ENCODE assay signal across 24 cellular contexts in the genomic region with DNA sequence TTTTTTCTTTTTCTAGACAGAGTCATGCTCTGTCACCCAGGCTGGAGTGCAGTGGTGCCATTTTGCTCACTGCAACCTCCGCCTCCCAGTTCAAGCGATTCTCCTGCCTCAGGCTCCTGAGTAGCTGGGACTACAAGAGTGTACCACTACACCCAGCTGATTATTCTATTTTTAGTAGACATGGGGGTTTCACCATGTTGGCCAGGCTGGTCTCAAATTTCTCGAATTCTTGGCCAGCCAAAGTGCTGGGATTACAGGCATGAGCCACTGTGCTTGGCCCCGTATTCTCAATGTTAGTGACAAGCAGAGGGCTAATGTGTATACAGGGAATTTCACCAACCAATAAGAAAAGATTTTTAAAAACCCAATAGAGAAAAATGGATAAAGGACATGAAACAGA. TPM values are rescaled to one million over a fixed set of nuclear protein-coding genes. Genes with fewer than 3 reads are reported as not detected.
DNase-seq lines count a peak whose midpoint lies in the region; ATAC-seq and TF ChIP-seq lines count a peak whose summit lies in the region.
"Had no signal": no experiment of that assay in that cellular context is flagged by ENCODE, and none has a peak within 500 bp of the region (broad histone marks: within the 10 kb centered on the region; RNA-seq: fewer than 3 reads in every experiment).

No MANE protein-coding gene starts in this region.

- no peak overlapping the region for H2BK12ac ChIP-seq in neuronal stem cell (ENCODE audit: low read length)

- no peak overlapping the region for H2BK5ac ChIP-seq in neuronal stem cell (ENCODE audit: low read length)

- no peak overlapping the region for H3K4me3 ChIP-seq in fibroblast of the aortic adventitia (ENCODE audit: low read depth, low read length)
- H3K4me3 ChIP-seq in right atrium auricular region: no peak overlapping the region
- no peak overlapping the region for H3K4me3 ChIP-seq in neuronal stem cell (ENCODE audit: low read length in 2 of 2)
- H3K4me3 ChIP-seq: GM12878, GM23248, HAP-1 had no signal

- no peak overlapping the region for H3K23ac ChIP-seq in neuronal stem cell (ENCODE audit: low read depth, low read length, poor library complexity)

- no peak overlapping the region for H2BK15ac ChIP-seq in neuronal stem cell (ENCODE audit: low read length)

- no peak overlapping the region for H4K8ac ChIP-seq in neuronal stem cell (ENCODE audit: low read depth, low read length)

- TF ChIP-seq CTCF in fibroblast of the aortic adventitia (IDR thresholded peaks at IDR 0.05; ENCODE audit: insufficient read depth, low read length) (no peak), right atrium auricular region (IDR thresholded peaks at IDR 0.05) (no peak)

- CTCF ChIA-PET in activated CD4-positive, alpha-beta memory T cell treated with anti-CD3 and anti-CD28 coated beads for 36 hours (lab: Charles Lee): no interaction called here

- H2AK5ac ChIP-seq in neuronal stem cell (ENCODE audit: low read depth, low read length): no peak overlapping the region

- peaks cover 6% of the 10 kb centered on the region for H3K36me3 Mint-ChIP-seq in stimulated activated effector memory CD8-positive, alpha-beta T cell treated with anti-CD3 and anti-CD28 coated beads, Interleukin-12 subunit alpha, Interleukin-12 subunit beta, amount 100 ng/mL, for 72 hours
- H3K36me3 Mint-ChIP-seq in activated CD4-positive, alpha-beta memory T cell treated with anti-CD3 and anti-CD28 coated beads for 36 hours: peaks cover 4% of the 10 kb centered on the region

- H3K27ac ChIP-seq in right atrium auricular region: peak overlapping the region; percentile 62 to 70
- no peak overlapping the region for H3K27ac ChIP-seq in neuronal stem cell (replicated peaks; ENCODE audit: low read length)
- H3K27ac ChIP-seq: C4-2B, GM23248, RWPE1 had no signal

- intact Hi-C loops in activated CD4-positive, alpha-beta memory T cell treated with anti-CD3 and anti-CD28 coated beads for 36 hours (cut with micrococcal nuclease): no loop called here

- peaks cover under 1% of the 10 kb centered on the region for H3K79me1 ChIP-seq in neuronal stem cell (ENCODE audit: low read depth, low read length)

- peak overlapping the region; percentile 48 for H3K27ac Mint-ChIP-seq in stimulated activated effector memory CD8-positive, alpha-beta T cell treated with anti-CD3 and anti-CD28 coated beads, Interleukin-12 subunit alpha, Interleukin-12 subunit beta, amount 100 ng/mL, for 72 hours
- H3K27ac Mint-ChIP-seq in activated CD4-positive, alpha-beta memory T cell treated with anti-CD3 and anti-CD28 coated beads for 36 hours: no peak overlapping the region
- H3K27ac Mint-ChIP-seq: IgD-negative memory B cell had no signal

- H2AFZ ChIP-seq in neuronal stem cell (ENCODE audit: low read length): no peak overlapping the region
- H2AFZ ChIP-seq: GM23248 had no signal

- no peaks in the 10 kb centered on the region for H3K9me3 Mint-ChIP-seq in stimulated activated effector memory CD8-positive, alpha-beta T cell treated with anti-CD3 and anti-CD28 coated beads, Interleukin-12 subunit alpha, Interleukin-12 subunit beta, amount 100 ng/mL, for 72 hours
- H3K9me3 Mint-ChIP-seq in activated CD4-positive, alpha-beta memory T cell treated with anti-CD3 and anti-CD28 coated beads for 36 hours: no peaks in the 10 kb centered on the region
- H3K9me3 Mint-ChIP-seq: IgD-negative memory B cell had no signal

- H3K9me3 ChIP-seq in right atrium auricular region (no peaks in the 10 kb centered on the region), neuronal stem cell (replicated peaks in 1 of 2; ENCODE audit: control insufficient read depth in 2 of 2, insufficient read depth in 1 of 2, low read depth in 1 of 2, low read length in 2 of 2) (no peaks in the 10 kb centered on the region)
- H3K9me3 ChIP-seq: HAP-1 had no signal

- H3K4me1 Mint-ChIP-seq in stimulated activated effector memory CD8-positive, alpha-beta T cell treated with anti-CD3 and anti-CD28 coated beads, Interleukin-12 subunit alpha, Interleukin-12 subunit beta, amount 100 ng/mL, for 72 hours: peaks cover 22% of the 10 kb centered on the region
- H3K4me1 Mint-ChIP-seq in activated CD4-positive, alpha-beta memory T cell treated with anti-CD3 and anti-CD28 coated beads for 36 hours (ENCODE audit: low read depth): no peaks in the 10 kb centered on the region

- no peak overlapping the region for H3K14ac ChIP-seq in neuronal stem cell (ENCODE audit: low read length)

- no peak overlapping the region for H2BK120ac ChIP-seq in neuronal stem cell (ENCODE audit: low read depth, low read length)

- ATAC-seq in stimulated activated effector memory CD8-positive, alpha-beta T cell treated with anti-CD3 and anti-CD28 coated beads, Interleukin-12 subunit alpha, Interleukin-12 subunit beta, amount 100 ng/mL, for 72 hours: no peak
- ATAC-seq: GM12878, PC-3 had no signal

- no peak overlapping the region for H3K18ac ChIP-seq in neuronal stem cell (ENCODE audit: low read length)

- no peak overlapping the region for H3K9ac ChIP-seq in neuronal stem cell (ENCODE audit: low read depth, low read length, poor library complexity)
- H3K9ac ChIP-seq: GM23248 had no signal

- DNase-seq in RPMI7951 (ENCODE audit: low read depth) (peak; percentile 20), fibroblast of the aortic adventitia (ENCODE audit: low read depth) (peak; percentile 26), right atrium auricular region (ENCODE audit: low spot score) (no peak), neuronal stem cell (ENCODE audit: low spot score) (no peak), kidney tubule cell (ENCODE audit: low spot score) (no peak)
- no peak for DNase-seq in stimulated activated effector memory CD8-positive, alpha-beta T cell treated with anti-CD3 and anti-CD28 coated beads, Interleukin-12 subunit alpha, Interleukin-12 subunit beta, amount 100 ng/mL, for 72 hours (ENCODE audit: low spot score in 2 of 2)
- DNase-seq in activated CD4-positive, alpha-beta memory T cell treated with anti-CD3 and anti-CD28 coated beads for 36 hours: no peak
- DNase-seq: DMS153, GF-D8, GM23248, Karpas-422, NCI-H1417 treated with DMSO at 0.1 percent for 48 hours, NCI-H187 treated with DMSO at 0.1 percent for 48 hours, NCI-H226, NCI-H524, PC-3 had no signal

- no peak overlapping the region for H4K91ac ChIP-seq in neuronal stem cell (ENCODE audit: low read depth, low read length, poor library complexity)

- H3K27me3 ChIP-seq in right atrium auricular region (no peaks in the 10 kb centered on the region), neuronal stem cell (ENCODE audit: control insufficient read depth in 3 of 3, insufficient read depth in 3 of 3, low read depth in 1 of 3, low read length in 3 of 3) (no peaks in the 10 kb centered on the region)

- no peak overlapping the region for H3K4me3 Mint-ChIP-seq in stimulated activated effector memory CD8-positive, alpha-beta T cell treated with anti-CD3 and anti-CD28 coated beads, Interleukin-12 subunit alpha, Interleukin-12 subunit beta, amount 100 ng/mL, for 72 hours
- no peak overlapping the region for H3K4me3 Mint-ChIP-seq in activated CD4-positive, alpha-beta memory T cell treated with anti-CD3 and anti-CD28 coated beads for 36 hours
- H3K4me3 Mint-ChIP-seq: IgD-negative memory B cell had no signal

- H3K4ac ChIP-seq in neuronal stem cell (ENCODE audit: low read length): no peak overlapping the region

- POLR2A ChIA-PET in activated CD4-positive, alpha-beta memory T cell treated with anti-CD3 and anti-CD28 coated beads for 36 hours (lab: Charles Lee): no interaction called here

- no CpG with 5 or more reads among the region's 4 CpGs for WGBS in neuronal stem cell (ENCODE audit: extremely low coverage in 2 of 2, insufficient read length in 2 of 2, insufficient replicate concordance in 1 of 2), 2 donors

- H3K4me1 ChIP-seq in right atrium auricular region (peaks cover 0 to 20% of the 10 kb centered on the region in 2 donors), neuronal stem cell (ENCODE audit: control insufficient read depth in 2 of 2, insufficient read depth in 1 of 2, low read depth in 1 of 2, low read length in 2 of 2) (no peaks in the 10 kb centered on the region)
- H3K4me1 ChIP-seq: HAP-1 had no signal

- H3K4me2 ChIP-seq in neuronal stem cell (ENCODE audit: insufficient read depth, low read length, poor library complexity, severe bottlenecking): no peak overlapping the region

- no peaks in the 10 kb centered on the region for H3K27me3 Mint-ChIP-seq in activated CD4-positive, alpha-beta memory T cell treated with anti-CD3 and anti-CD28 coated beads for 36 hours
- H3K27me3 Mint-ChIP-seq: IgD-negative memory B cell had no signal

- H3K36me3 ChIP-seq in right atrium auricular region: no peaks in the 10 kb centered on the region
- H3K36me3 ChIP-seq in neuronal stem cell (replicated peaks in 1 of 2; ENCODE audit: control insufficient read depth in 2 of 2, insufficient read depth in 2 of 2, low read length in 2 of 2): peaks cover 3 to 23% of the 10 kb centered on the region in 2 donors

RNA-seq across cellular contexts. Expression of a gene that starts 8.4 kb away (rescaled TPM):
- total RNA-seq in RPMI7951 (2014; rRNA removed; shearing (Covaris generic)): 14.6 and 17.1 TPM in 2 replicates
- total RNA-seq in fibroblast of the aortic adventitia (ENCODE audit: low replicate concordance): 35.1 and 50.9 TPM in 2 replicates
- 10 to 100 TPM; 38.2 to 43.0 TPM for total RNA-seq in right atrium auricular region
- 23.8 TPM for polyA plus RNA-seq in neuronal stem cell (2013, experiment 1 of 2)
- 24.2 TPM for polyA plus RNA-seq in neuronal stem cell (2013, experiment 2 of 2)
- 10 to 100 TPM; 18.3 to 18.8 TPM for total RNA-seq in activated CD4-positive, alpha-beta memory T cell treated with anti-CD3 and anti-CD28 coated beads for 36 hours

RNA-seq across cellular contexts. Expression of a gene that starts 31.9 kb away (rescaled TPM):
- 5.2 and 11.9 TPM in 2 replicates for total RNA-seq in RPMI7951 (2014; rRNA removed; shearing (Covaris generic))
- 11.5 and 30.7 TPM in 2 replicates for total RNA-seq in fibroblast of the aortic adventitia (ENCODE audit: low replicate concordance)
- total RNA-seq in right atrium auricular region: 10 to 100 TPM; 17.1 to 18.8 TPM
- 3.1 TPM for polyA plus RNA-seq in neuronal stem cell (2013, experiment 1 of 2)
- 3.5 TPM for polyA plus RNA-seq in neuronal stem cell (2013, experiment 2 of 2)
- total RNA-seq in activated CD4-positive, alpha-beta memory T cell treated with anti-CD3 and anti-CD28 coated beads for 36 hours: 10 to 100 TPM; 21.5 to 22.0 TPM

RNA-seq across cellular contexts. Expression of a gene that starts 36.9 kb away (rescaled TPM):
- not detected in 2 replicates for total RNA-seq in RPMI7951 (2014; rRNA removed; shearing (Covaris generic))
- total RNA-seq in fibroblast of the aortic adventitia (ENCODE audit: low replicate concordance): not detected in 2 replicates
- total RNA-seq in right atrium auricular region: 1 to 10 TPM in 1 of 2 donors, not detected in 1; 1.3 TPM
- polyA plus RNA-seq in neuronal stem cell (2013, experiment 1 of 2): 0.08 TPM
- polyA plus RNA-seq in neuronal stem cell (2013, experiment 2 of 2): 0.07 TPM
- total RNA-seq in activated CD4-positive, alpha-beta memory T cell treated with anti-CD3 and anti-CD28 coated beads for 36 hours: not detected
- total RNA-seq: Daoy, GM23248, MCF 10A, PC-3, SK-MEL-5 had no signal
- polyA plus RNA-seq: GM12878, GM23248, IgD-negative memory B cell had no signal

RNA-seq across cellular contexts. Expression of a gene that starts 55.4 kb away (rescaled TPM):
- 5.5 and 5.6 TPM in 2 replicates for total RNA-seq in RPMI7951 (2014; rRNA removed; shearing (Covaris generic))
- 1.9 and 5.9 TPM in 2 replicates for total RNA-seq in fibroblast of the aortic adventitia (ENCODE audit: low replicate concordance)
- 1 to 10 TPM; 2.8 to 5.5 TPM for total RNA-seq in right atrium auricular region
- 1.0 TPM for polyA plus RNA-seq in neuronal stem cell (2013, experiment 1 of 2)
- polyA plus RNA-seq in neuronal stem cell (2013, experiment 2 of 2): 0.90 TPM
- not detected for total RNA-seq in activated CD4-positive, alpha-beta memory T cell treated with anti-CD3 and anti-CD28 coated beads for 36 hours

Comparison
In these comparisons a context has a peak if more than half of its experiments do, and no peak if none do; other contexts are left out.
1. DNase-seq: peak in RPMI7951 (single experiment) and fibroblast of the aortic adventitia (single experiment); none in right atrium auricular region (single experiment), stimulated activated effector memory CD8-positive, alpha-beta T cell treated with anti-CD3 and anti-CD28 coated beads, Interleukin-12 subunit alpha, Interleukin-12 subunit beta, amount 100 ng/mL, for 72 hours (0 of 2), neuronal stem cell (single experiment), activated CD4-positive, alpha-beta memory T cell treated with anti-CD3 and anti-CD28 coated beads for 36 hours (single experiment) and kidney tubule cell (single experiment).